In the genomic region with DNA sequence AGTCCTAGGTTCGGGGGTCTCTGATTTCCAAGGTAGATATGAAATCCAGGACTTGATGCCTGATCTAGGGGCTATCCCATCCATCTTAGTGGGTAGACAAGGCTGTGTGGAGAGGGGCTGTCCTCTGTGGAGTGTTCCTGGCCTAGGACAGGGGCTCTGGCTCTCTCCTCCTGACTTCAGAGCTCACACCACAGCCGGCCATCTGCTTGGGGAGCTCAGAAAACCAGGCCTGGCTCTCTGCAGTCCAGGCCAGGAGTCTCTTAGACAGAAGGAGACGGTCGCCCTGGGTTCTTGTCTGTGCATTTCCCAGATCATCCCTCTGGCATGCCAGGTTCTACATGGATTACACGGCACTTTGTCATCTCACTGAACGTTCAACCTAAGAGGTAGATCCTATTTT, we compare ENCODE assay signal across 17 cellular contexts. TPM values are rescaled to one million over a fixed set of nuclear protein-coding genes. Genes with fewer than 3 reads are reported as not detected.
DNase-seq lines count a peak whose midpoint lies in the region; ATAC-seq, FAIRE-seq and TF ChIP-seq lines count a peak whose summit lies in the region.
"Had no signal": no experiment of that assay in that cellular context is flagged by ENCODE, and none has a peak within 500 bp of the region (broad histone marks: within the 10 kb centered on the region; RNA-seq: fewer than 3 reads in every experiment).

No MANE protein-coding gene starts in this region.

- H3K27ac ChIP-seq in spleen (no peak overlapping the region), kidney (ENCODE audit: low read depth in 2 of 2, low read length in 2 of 2) (no peak overlapping the region)
- H3K27ac ChIP-seq: 22Rv1, BLaER1, hepatocyte, psoas muscle, SK-N-MC had no signal

- H3K9me3 ChIP-seq in spleen (no peaks in the 10 kb centered on the region), kidney (ENCODE audit: control insufficient read depth in 1 of 2, low read length in 2 of 2) (no peaks in the 10 kb centered on the region)
- H3K9me3 ChIP-seq: BLaER1, HAP-1, psoas muscle had no signal

- no peak overlapping the region for H3K4me3 ChIP-seq in epithelial cell of esophagus (ENCODE audit: low read length)
- no peak overlapping the region for H3K4me3 ChIP-seq in spleen
- H3K4me3 ChIP-seq in kidney (ENCODE audit: low read length in 2 of 2), result no peak overlapping the region
- H3K4me3 ChIP-seq: BLaER1, HAP-1, hepatocyte, psoas muscle, SK-N-MC had no signal

- no peak overlapping the region for H3K9ac ChIP-seq in kidney (ENCODE audit: low read length in 2 of 2)
- H3K9ac ChIP-seq: BLaER1 had no signal

- no peaks in the 10 kb centered on the region for H3K4me1 ChIP-seq in spleen
- H3K4me1 ChIP-seq in kidney (ENCODE audit: control insufficient read depth in 1 of 2, insufficient read depth in 1 of 2, low read depth in 1 of 2, low read length in 2 of 2), result peaks cover 5 to 7% of the 10 kb centered on the region in 2 donors
- H3K4me1 ChIP-seq: HAP-1, psoas muscle had no signal

- WGBS in spleen, 5 donors, result 73 to 93% (median 83%) methylated on average over 5 to 6 of the region's 6 CpGs

- no peak for FAIRE-seq in kidney (lab: Jason Lieb, UNC)

- no peak for ATAC-seq in activated CD4-positive, CD25-positive, alpha-beta regulatory T cell treated with anti-CD3 and anti-CD28 coated beads, Interleukin-2, amount 50 U/mL, for 24 hours
- ATAC-seq in SK-N-SH treated with all-trans-retinoic acid at 6 μM for 48 hours, result peak; percentile 58

- intact Hi-C loops in spleen (cut with DNase I; ENCODE audit: low total_unique reads), result loop anchor here (10.0 kb wide), 1 partner anchor 64 kb away; no protein-coding TSS in a partner anchor
- intact Hi-C loops in kidney (cut with DNase I), result loop anchor here (10.0 kb wide), 1 partner anchor 64 kb away; no protein-coding TSS in a partner anchor

- DNase-seq in activated CD4-positive, CD25-positive, alpha-beta regulatory T cell treated with anti-CD3 and anti-CD28 coated beads, Interleukin-2, amount 50 U/mL, for 72 hours, result peak; percentile 25
- peak; percentile 13 for DNase-seq in epithelial cell of esophagus (ENCODE audit: low read depth)
- DNase-seq in spleen, result peak; percentile 63
- no peak for DNase-seq in kidney
- no peak for DNase-seq in stimulated activated CD8-positive, alpha-beta memory T cell treated with anti-CD3 and anti-CD28 coated beads, Interleukin-4, amount 100 ng/mL, for 48 hours
- DNase-seq in NCI-H1694 treated with DMSO at 0.1 percent for 48 hours (lab: John Stamatoyannopoulos, UW), result no peak
- DNase-seq: NCI-H1417 treated with DMSO at 0.1 percent for 48 hours, NCI-H524 treated with DMSO at 0.1 percent for 48 hours had no signal

- no peaks in the 10 kb centered on the region for H3K27me3 ChIP-seq in spleen (replicated peaks in 1 of 7)
- H3K27me3 ChIP-seq: BLaER1, hepatocyte had no signal

- TF ChIP-seq CTCF in epithelial cell of esophagus (IDR thresholded peaks at IDR 0.05; ENCODE audit: insufficient read depth, low read depth, low read length, missing control alignments), result no peak
- TF ChIP-seq CTCF in spleen (IDR thresholded peaks at IDR 0.05 in 8 of 11, conservative IDR thresholded peaks at IDR 0.05 in 3 of 11), result no peak
- no peak for TF ChIP-seq CTCF in kidney (IDR thresholded peaks at IDR 0.05; ENCODE audit: borderline replicate concordance, extremely low read depth, insufficient read depth)

- no peak for TF ChIP-seq POLR2A in spleen (IDR thresholded peaks at IDR 0.05)

- H3K36me3 ChIP-seq in spleen (peaks cover 0 to 40% (median 11%) of the 10 kb centered on the region in 6 donors), kidney (ENCODE audit: control insufficient read depth in 1 of 2, insufficient read depth in 2 of 2, low read length in 2 of 2) (peaks cover 35 to 53% of the 10 kb centered on the region in 2 donors)

TF ChIP-seq in SK-N-SH treated with all-trans-retinoic acid at 6 μM for 48 hours, 23 proteins besides CTCF, POLR2A, EP300 and RAD21:
- TF ChIP-seq TCF4 (CRISPR knock-in tag; IDR thresholded peaks at IDR 0.05; ENCODE audit: borderline replicate concordance) (no peak), TOX (CRISPR knock-in tag; IDR thresholded peaks at IDR 0.05; ENCODE audit: borderline replicate concordance) (no peak), OSR1 (CRISPR knock-in tag; IDR thresholded peaks at IDR 0.05) (no peak), ZC3H10 (CRISPR knock-in tag; IDR thresholded peaks at IDR 0.05) (no peak), ZNF8 (CRISPR knock-in tag; IDR thresholded peaks at IDR 0.05) (no peak), BACH2 (CRISPR knock-in tag; IDR thresholded peaks at IDR 0.05; ENCODE audit: borderline replicate concordance) (no peak), RARB (CRISPR knock-in tag; IDR thresholded peaks at IDR 0.05) (no peak), CREB5 (CRISPR knock-in tag; IDR thresholded peaks at IDR 0.05; ENCODE audit: low read depth) (no peak), SNAI2 (CRISPR knock-in tag; IDR thresholded peaks at IDR 0.05) (no peak), ESRRG (CRISPR knock-in tag; IDR thresholded peaks at IDR 0.05) (no peak)

RNA-seq across cellular contexts. Expression of gene TUB, which starts 17.9 kb away (rescaled TPM):
- total RNA-seq in spleen, result 1 to 10 TPM; 1.4 to 3.2 (median 2.1) TPM
- under 1 TPM; 0.17 to 0.42 (median 0.21) TPM for polyA plus RNA-seq in spleen
- 6.8 TPM for total RNA-seq in kidney
- polyA plus RNA-seq in kidney (ENCODE audit: insufficient read depth, low read depth, low replicate concordance), result 5.9 TPM
- polyA plus RNA-seq: immature natural killer cell had no signal

Comparison
In these comparisons a context has a peak if more than half of its experiments do, and no peak if none do; other contexts are left out.
1. DNase-seq: peak in activated CD4-positive, CD25-positive, alpha-beta regulatory T cell treated with anti-CD3 and anti-CD28 coated beads, Interleukin-2, amount 50 U/mL, for 72 hours (single experiment), epithelial cell of esophagus (single experiment) and spleen (single experiment); none in kidney (single experiment), stimulated activated CD8-positive, alpha-beta memory T cell treated with anti-CD3 and anti-CD28 coated beads, Interleukin-4, amount 100 ng/mL, for 48 hours (single experiment) and NCI-H1694 treated with DMSO at 0.1 percent for 48 hours (single experiment).